ENCODE assay signal across 1 cellular context in the genomic region with DNA sequence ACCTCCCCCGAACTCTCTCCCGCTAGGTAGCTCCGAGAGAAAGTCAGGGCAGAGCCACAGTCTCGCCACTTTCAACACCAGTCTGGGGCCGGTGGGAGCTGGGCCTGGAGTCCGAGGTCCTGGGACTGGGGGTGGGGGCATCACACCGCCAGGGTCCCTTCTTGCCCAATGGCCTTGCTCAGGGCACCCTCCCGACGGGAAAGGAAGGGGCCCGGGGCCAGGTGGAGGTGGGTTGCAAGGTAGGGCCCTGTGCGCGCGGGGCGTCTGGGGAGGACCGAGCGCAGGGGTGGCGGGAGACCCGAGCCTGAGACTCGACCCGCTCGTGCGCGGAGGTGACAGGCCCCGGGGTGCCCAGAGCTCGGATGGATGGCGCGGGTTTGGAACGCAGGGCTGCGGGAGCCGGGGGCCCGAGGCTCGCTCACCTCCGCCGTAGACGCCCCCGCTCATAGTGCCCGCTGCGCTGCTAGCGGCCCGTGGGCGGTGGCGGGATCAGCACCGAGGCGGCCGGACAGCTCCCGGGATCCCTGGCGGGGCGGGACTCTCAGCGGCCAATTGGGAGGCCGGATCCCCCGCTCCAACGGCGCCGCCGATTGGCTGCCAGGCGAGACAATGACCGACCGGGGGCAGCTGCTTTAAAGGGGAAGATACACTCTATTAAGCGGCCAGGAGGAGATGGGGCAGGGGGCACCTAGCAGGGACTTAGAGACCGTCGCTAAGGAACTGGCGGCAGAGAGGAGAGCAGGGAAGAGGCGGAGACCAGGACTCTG.
TF ChIP-seq lines count a peak whose summit lies in the region.

A gene (minus strand): TSS at position 541 of the 767 bp plus-strand sequence. CDS start 94 bp downstream, at position 447.

TF ChIP-seq in HEK293, 187 proteins besides CTCF, POLR2A, EP300 and RAD21 (continued from another document and continues in another):
- TF ChIP-seq, protein P1, sequence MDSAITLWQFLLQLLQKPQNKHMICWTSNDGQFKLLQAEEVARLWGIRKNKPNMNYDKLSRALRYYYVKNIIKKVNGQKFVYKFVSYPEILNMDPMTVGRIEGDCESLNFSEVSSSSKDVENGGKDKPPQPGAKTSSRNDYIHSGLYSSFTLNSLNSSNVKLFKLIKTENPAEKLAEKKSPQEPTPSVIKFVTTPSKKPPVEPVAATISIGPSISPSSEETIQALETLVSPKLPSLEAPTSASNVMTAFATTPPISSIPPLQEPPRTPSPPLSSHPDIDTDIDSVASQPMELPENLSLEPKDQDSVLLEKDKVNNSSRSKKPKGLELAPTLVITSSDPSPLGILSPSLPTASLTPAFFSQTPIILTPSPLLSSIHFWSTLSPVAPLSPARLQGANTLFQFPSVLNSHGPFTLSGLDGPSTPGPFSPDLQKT (IDR thresholded peaks at IDR 0.05; ENCODE audit: borderline replicate concordance, low read depth, low read length) = no peak
- TF ChIP-seq ZNF416 (tag by site-specific recombination; IDR thresholded peaks at IDR 0.05) = no peak
- no peak for TF ChIP-seq ZNF548 (tag by site-specific recombination; IDR thresholded peaks at IDR 0.05)
- TF ChIP-seq, protein P2, sequence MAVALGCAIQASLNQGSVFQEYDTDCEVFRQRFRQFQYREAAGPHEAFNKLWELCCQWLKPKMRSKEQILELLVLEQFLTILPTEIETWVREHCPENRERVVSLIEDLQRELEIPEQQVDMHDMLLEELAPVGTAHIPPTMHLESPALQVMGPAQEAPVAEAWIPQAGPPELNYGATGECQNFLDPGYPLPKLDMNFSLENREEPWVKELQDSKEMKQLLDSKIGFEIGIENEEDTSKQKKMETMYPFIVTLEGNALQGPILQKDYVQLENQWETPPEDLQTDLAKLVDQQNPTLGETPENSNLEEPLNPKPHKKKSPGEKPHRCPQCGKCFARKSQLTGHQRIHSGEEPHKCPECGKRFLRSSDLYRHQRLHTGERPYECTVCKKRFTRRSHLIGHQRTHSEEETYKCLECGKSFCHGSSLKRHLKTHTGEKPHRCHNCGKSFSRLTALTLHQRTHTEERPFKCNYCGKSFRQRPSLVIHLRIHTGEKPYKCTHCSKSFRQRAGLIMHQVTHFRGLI (tag by site-specific recombination; IDR thresholded peaks at IDR 0.05) = no peak
- 0 out of 2 replicates have a peak, but pooled peaks have one; percentile 54 for TF ChIP-seq ZEB2 (tag by site-specific recombination; IDR thresholded peaks at IDR 0.05)
- no peak for TF ChIP-seq ZNF354C (tag by site-specific recombination; IDR thresholded peaks at IDR 0.05; ENCODE audit: borderline replicate concordance, low read depth)
- no peak for TF ChIP-seq ZNF174 (tag by site-specific recombination; IDR thresholded peaks at IDR 0.05)
- no peak for TF ChIP-seq ZNF302 (tag by site-specific recombination; IDR thresholded peaks at IDR 0.05; ENCODE audit: low read depth)
- TF ChIP-seq ZNF677 (tag by site-specific recombination; IDR thresholded peaks at IDR 0.05) = no peak
- TF ChIP-seq BCL11B (tag by site-specific recombination; IDR thresholded peaks at IDR 0.05; ENCODE audit: low read depth) = no peak
- no peak for TF ChIP-seq ZBTB48 (tag by site-specific recombination; IDR thresholded peaks at IDR 0.05)
- 0 out of 2 replicates have a peak, but pooled peaks have one; percentile 13 for TF ChIP-seq ZBTB1 (tag by site-specific recombination; IDR thresholded peaks at IDR 0.05)
- peak; percentile 89 for TF ChIP-seq KLF10 (tag by site-specific recombination; IDR thresholded peaks at IDR 0.05)
- no peak for TF ChIP-seq SALL2 (tag by site-specific recombination; IDR thresholded peaks at IDR 0.05; ENCODE audit: borderline replicate concordance)
- TF ChIP-seq SETDB1 (IDR thresholded peaks at IDR 0.05; ENCODE audit: insufficient read length, low read length) = no peak
- no peak; the same call in 1 of the 2 replicates for TF ChIP-seq ZNF629 (tag by site-specific recombination; IDR thresholded peaks at IDR 0.05)
- TF ChIP-seq MEIS1 (CRISPR knock-in tag; IDR thresholded peaks at IDR 0.05; ENCODE audit: borderline replicate concordance) = no peak
- TF ChIP-seq ZNF423 (tag by site-specific recombination; IDR thresholded peaks at IDR 0.05) = no peak
- TF ChIP-seq GLI2 (tag by site-specific recombination; IDR thresholded peaks at IDR 0.05; ENCODE audit: borderline replicate concordance, low read depth) = no peak
- TF ChIP-seq, protein P3, sequence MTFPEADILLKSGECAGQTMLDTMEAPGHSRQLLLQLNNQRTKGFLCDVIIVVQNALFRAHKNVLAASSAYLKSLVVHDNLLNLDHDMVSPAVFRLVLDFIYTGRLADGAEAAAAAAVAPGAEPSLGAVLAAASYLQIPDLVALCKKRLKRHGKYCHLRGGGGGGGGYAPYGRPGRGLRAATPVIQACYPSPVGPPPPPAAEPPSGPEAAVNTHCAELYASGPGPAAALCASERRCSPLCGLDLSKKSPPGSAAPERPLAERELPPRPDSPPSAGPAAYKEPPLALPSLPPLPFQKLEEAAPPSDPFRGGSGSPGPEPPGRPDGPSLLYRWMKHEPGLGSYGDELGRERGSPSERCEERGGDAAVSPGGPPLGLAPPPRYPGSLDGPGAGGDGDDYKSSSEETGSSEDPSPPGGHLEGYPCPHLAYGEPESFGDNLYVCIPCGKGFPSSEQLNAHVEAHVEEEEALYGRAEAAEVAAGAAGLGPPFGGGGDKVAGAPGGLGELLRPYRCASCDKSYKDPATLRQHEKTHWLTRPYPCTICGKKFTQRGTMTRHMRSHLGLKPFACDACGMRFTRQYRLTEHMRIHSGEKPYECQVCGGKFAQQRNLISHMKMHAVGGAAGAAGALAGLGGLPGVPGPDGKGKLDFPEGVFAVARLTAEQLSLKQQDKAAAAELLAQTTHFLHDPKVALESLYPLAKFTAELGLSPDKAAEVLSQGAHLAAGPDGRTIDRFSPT (tag by site-specific recombination; IDR thresholded peaks at IDR 0.05) = no peak
- no peak for TF ChIP-seq ZNF623 (tag by site-specific recombination; IDR thresholded peaks at IDR 0.05)
- TF ChIP-seq, protein P4, sequence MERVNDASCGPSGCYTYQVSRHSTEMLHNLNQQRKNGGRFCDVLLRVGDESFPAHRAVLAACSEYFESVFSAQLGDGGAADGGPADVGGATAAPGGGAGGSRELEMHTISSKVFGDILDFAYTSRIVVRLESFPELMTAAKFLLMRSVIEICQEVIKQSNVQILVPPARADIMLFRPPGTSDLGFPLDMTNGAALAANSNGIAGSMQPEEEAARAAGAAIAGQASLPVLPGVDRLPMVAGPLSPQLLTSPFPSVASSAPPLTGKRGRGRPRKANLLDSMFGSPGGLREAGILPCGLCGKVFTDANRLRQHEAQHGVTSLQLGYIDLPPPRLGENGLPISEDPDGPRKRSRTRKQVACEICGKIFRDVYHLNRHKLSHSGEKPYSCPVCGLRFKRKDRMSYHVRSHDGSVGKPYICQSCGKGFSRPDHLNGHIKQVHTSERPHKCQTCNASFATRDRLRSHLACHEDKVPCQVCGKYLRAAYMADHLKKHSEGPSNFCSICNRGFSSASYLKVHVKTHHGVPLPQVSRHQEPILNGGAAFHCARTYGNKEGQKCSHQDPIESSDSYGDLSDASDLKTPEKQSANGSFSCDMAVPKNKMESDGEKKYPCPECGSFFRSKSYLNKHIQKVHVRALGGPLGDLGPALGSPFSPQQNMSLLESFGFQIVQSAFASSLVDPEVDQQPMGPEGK (tag by site-specific recombination; IDR thresholded peaks at IDR 0.05) = peak; percentile 60
- no peak for TF ChIP-seq ZNF202 (tag by site-specific recombination; IDR thresholded peaks at IDR 0.05; ENCODE audit: borderline replicate concordance)
- TF ChIP-seq, protein P5, sequence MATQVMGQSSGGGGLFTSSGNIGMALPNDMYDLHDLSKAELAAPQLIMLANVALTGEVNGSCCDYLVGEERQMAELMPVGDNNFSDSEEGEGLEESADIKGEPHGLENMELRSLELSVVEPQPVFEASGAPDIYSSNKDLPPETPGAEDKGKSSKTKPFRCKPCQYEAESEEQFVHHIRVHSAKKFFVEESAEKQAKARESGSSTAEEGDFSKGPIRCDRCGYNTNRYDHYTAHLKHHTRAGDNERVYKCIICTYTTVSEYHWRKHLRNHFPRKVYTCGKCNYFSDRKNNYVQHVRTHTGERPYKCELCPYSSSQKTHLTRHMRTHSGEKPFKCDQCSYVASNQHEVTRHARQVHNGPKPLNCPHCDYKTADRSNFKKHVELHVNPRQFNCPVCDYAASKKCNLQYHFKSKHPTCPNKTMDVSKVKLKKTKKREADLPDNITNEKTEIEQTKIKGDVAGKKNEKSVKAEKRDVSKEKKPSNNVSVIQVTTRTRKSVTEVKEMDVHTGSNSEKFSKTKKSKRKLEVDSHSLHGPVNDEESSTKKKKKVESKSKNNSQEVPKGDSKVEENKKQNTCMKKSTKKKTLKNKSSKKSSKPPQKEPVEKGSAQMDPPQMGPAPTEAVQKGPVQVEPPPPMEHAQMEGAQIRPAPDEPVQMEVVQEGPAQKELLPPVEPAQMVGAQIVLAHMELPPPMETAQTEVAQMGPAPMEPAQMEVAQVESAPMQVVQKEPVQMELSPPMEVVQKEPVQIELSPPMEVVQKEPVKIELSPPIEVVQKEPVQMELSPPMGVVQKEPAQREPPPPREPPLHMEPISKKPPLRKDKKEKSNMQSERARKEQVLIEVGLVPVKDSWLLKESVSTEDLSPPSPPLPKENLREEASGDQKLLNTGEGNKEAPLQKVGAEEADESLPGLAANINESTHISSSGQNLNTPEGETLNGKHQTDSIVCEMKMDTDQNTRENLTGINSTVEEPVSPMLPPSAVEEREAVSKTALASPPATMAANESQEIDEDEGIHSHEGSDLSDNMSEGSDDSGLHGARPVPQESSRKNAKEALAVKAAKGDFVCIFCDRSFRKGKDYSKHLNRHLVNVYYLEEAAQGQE (tag by site-specific recombination; IDR thresholded peaks at IDR 0.05) = peak; percentile 100
- TF ChIP-seq, protein P6, sequence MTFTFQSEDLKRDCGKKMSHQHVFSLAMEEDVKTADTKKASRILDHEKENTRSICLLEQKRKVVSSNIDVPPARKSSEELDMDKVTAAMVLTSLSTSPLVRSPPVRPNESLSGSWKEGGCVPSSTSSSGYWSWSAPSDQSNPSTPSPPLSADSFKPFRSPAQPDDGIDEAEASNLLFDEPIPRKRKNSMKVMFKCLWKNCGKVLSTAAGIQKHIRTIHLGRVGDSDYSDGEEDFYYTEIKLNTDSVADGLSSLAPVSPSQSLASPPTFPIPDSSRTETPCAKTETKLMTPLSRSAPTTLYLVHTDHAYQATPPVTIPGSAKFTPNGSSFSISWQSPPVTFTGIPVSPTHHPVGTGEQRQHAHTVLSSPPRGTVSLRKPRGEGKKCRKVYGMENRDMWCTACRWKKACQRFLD (tag by site-specific recombination; IDR thresholded peaks at IDR 0.05) = no peak
- no peak for TF ChIP-seq ZNF624 (tag by site-specific recombination; IDR thresholded peaks at IDR 0.05)
- TF ChIP-seq ZNF670 (tag by site-specific recombination; IDR thresholded peaks at IDR 0.05; ENCODE audit: low read depth) = no peak
- TF ChIP-seq, protein P7, sequence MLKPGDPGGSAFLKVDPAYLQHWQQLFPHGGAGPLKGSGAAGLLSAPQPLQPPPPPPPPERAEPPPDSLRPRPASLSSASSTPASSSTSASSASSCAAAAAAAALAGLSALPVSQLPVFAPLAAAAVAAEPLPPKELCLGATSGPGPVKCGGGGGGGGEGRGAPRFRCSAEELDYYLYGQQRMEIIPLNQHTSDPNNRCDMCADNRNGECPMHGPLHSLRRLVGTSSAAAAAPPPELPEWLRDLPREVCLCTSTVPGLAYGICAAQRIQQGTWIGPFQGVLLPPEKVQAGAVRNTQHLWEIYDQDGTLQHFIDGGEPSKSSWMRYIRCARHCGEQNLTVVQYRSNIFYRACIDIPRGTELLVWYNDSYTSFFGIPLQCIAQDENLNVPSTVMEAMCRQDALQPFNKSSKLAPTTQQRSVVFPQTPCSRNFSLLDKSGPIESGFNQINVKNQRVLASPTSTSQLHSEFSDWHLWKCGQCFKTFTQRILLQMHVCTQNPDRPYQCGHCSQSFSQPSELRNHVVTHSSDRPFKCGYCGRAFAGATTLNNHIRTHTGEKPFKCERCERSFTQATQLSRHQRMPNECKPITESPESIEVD (tag by site-specific recombination; IDR thresholded peaks at IDR 0.05) = no peak
- TF ChIP-seq ZNF501 (tag by site-specific recombination; IDR thresholded peaks at IDR 0.05) = no peak
- TF ChIP-seq HOXC10 (CRISPR knock-in tag; IDR thresholded peaks at IDR 0.05) = no peak
- no peak for TF ChIP-seq ZNF239 (tag by site-specific recombination; IDR thresholded peaks at IDR 0.05)
- TF ChIP-seq ZNF585B (tag by site-specific recombination; IDR thresholded peaks at IDR 0.05) = no peak
- TF ChIP-seq, protein P8, sequence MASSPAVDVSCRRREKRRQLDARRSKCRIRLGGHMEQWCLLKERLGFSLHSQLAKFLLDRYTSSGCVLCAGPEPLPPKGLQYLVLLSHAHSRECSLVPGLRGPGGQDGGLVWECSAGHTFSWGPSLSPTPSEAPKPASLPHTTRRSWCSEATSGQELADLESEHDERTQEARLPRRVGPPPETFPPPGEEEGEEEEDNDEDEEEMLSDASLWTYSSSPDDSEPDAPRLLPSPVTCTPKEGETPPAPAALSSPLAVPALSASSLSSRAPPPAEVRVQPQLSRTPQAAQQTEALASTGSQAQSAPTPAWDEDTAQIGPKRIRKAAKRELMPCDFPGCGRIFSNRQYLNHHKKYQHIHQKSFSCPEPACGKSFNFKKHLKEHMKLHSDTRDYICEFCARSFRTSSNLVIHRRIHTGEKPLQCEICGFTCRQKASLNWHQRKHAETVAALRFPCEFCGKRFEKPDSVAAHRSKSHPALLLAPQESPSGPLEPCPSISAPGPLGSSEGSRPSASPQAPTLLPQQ (tag by site-specific recombination; IDR thresholded peaks at IDR 0.05) = no peak
- no peak for TF ChIP-seq ZNF211 (tag by site-specific recombination; IDR thresholded peaks at IDR 0.05; ENCODE audit: low read depth)
- peak; percentile 91 for TF ChIP-seq SP2 (tag by site-specific recombination; IDR thresholded peaks at IDR 0.05)
- TF ChIP-seq ZSCAN16 (tag by site-specific recombination; IDR thresholded peaks at IDR 0.05) = no peak
- no peak for TF ChIP-seq ZNF514 (tag by site-specific recombination; IDR thresholded peaks at IDR 0.05)
- TF ChIP-seq ZNF324 (tag by site-specific recombination; IDR thresholded peaks at IDR 0.05) = no peak
- no peak for TF ChIP-seq ZNF366 (tag by site-specific recombination; conservative IDR thresholded peaks at IDR 0.05)
- no peak for TF ChIP-seq ZNF19 (tag by site-specific recombination; IDR thresholded peaks at IDR 0.05; ENCODE audit: low read depth)
- peak; percentile 89 for TF ChIP-seq EGR2 (tag by site-specific recombination; IDR thresholded peaks at IDR 0.05; ENCODE audit: low read depth)
- TF ChIP-seq, protein P9, sequence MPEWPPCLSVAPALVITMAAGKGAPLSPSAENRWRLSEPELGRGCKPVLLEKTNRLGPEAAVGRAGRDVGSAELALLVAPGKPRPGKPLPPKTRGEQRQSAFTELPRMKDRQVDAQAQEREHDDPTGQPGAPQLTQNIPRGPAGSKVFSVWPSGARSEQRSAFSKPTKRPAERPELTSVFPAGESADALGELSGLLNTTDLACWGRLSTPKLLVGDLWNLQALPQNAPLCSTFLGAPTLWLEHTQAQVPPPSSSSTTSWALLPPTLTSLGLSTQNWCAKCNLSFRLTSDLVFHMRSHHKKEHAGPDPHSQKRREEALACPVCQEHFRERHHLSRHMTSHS (tag by site-specific recombination; IDR thresholded peaks at IDR 0.05) = no peak
- TF ChIP-seq ZNF221 (tag by site-specific recombination; IDR thresholded peaks at IDR 0.05; ENCODE audit: borderline replicate concordance) = no peak
- no peak for TF ChIP-seq ZNF292 (tag by site-specific recombination; IDR thresholded peaks at IDR 0.05; ENCODE audit: borderline replicate concordance, low read depth)
- TF ChIP-seq ZNF2 (tag by site-specific recombination; IDR thresholded peaks at IDR 0.05) = peak; percentile 34; the same call in 1 of the 2 replicates
